ENCODE assay signal across 30 cellular contexts in genomic region chr5:98436672-98437071, GRCh38.
"Had no signal": no experiment of that assay in that cellular context is flagged by ENCODE, and none has a peak within 500 bp of the region (broad histone marks: within the 10 kb centered on the region; RNA-seq: fewer than 3 reads in every experiment).

No MANE protein-coding gene starts in this region.

- H3K4me3 ChIP-seq: adrenal gland, body of pancreas, breast epithelium had no signal

- DNase-seq: activated B cell treated with CpG ODN at 0.5 μM for 24 hours; activated CD4-positive, alpha-beta memory T cell treated with anti-CD3 and anti-CD28 coated beads for 36 hours; activated CD4-positive, alpha-beta T cell treated with anti-CD3 and anti-CD28 coated beads for 4 hours; activated CD4-positive, alpha-beta T cell treated with anti-CD3 and anti-CD28 coated beads, Interleukin-2, amount 10 ng/mL, durations not matched to agents 24 days and 14 days; activated CD4-positive, alpha-beta T cell treated with anti-CD3 and anti-CD28 coated beads, Interleukin-2, amount 50 U/mL, for 1 hour; activated CD4-positive, alpha-beta T cell treated with anti-CD3 and anti-CD28 coated beads, Interleukin-2, amount 50 U/mL, for 4 hours; activated CD4-positive, CD25-positive, alpha-beta regulatory T cell treated with anti-CD3 and anti-CD28 coated beads, Interleukin-2, amount 50 U/mL, for 72 hours; activated CD8-positive, alpha-beta memory T cell treated with anti-CD3 and anti-CD28 coated beads, Interleukin-2, amount 50 U/mL, for 4 hours; activated CD8-positive, alpha-beta T cell treated with anti-CD3 and anti-CD28 coated beads for 36 hours; activated effector memory CD4-positive, alpha-beta T cell treated with anti-CD3 and anti-CD28 coated beads, Interleukin-2, amount 50 U/mL, for 16 hours; activated gamma-delta T cell treated with Interleukin-2 at 50 U/mL for 16 hours; activated naive CD4-positive, alpha-beta T cell; activated naive CD4-positive, alpha-beta T cell treated with anti-CD3 and anti-CD28 coated beads for 36 hours; activated naive CD4-positive, alpha-beta T cell treated with anti-CD3 and anti-CD28 coated beads, Interleukin-2, amount 50 U/mL, for 16 hours; activated naive CD8-positive, alpha-beta T cell treated with anti-CD3 and anti-CD28 coated beads for 36 hours; activated T-cell treated with anti-CD3 and anti-CD28 coated beads for 4 hours; activated T-cell treated with anti-CD3 and anti-CD28 coated beads, Interleukin-2, amount 50 U/mL, for 1 hour; activated T-cell treated with anti-CD3 and anti-CD28 coated beads, Interleukin-2, amount 50 U/mL, for 4 hours; activated T-cell treated with anti-CD3 and anti-CD28 coated beads, Interleukin-2, amount 50 U/mL, for 72 hours; adrenal gland; amniotic stem cell; aorta; body of pancreas; brain microvascular endothelial cell; central memory CD4-positive, alpha-beta T cell; T-helper 17 cell; T-helper 9 cell had no signal

- H3K27me3 ChIP-seq: adrenal gland, body of pancreas, brain microvascular endothelial cell, breast epithelium had no signal

- H3K4me1 ChIP-seq: adrenal gland, body of pancreas, breast epithelium had no signal

- H3K9me3 ChIP-seq: adrenal gland, body of pancreas had no signal

- ATAC-seq: activated CD8-positive, alpha-beta T cell treated with anti-CD3 and anti-CD28 coated beads for 36 hours; activated naive CD4-positive, alpha-beta T cell treated with anti-CD3 and anti-CD28 coated beads, Interleukin-2, amount 50 U/mL, for 72 hours; activated T-cell treated with anti-CD3 and anti-CD28 coated beads, Interleukin-2, amount 50 U/mL, for 4 hours; activated T-cell treated with anti-CD3 and anti-CD28 coated beads, Interleukin-2, amount 50 U/mL, for 72 hours; activated T-helper 17 cell treated with anti-CD3 and anti-CD28 coated beads, Interleukin-2, amount 50 U/mL, for 72 hours; body of pancreas; T-helper 17 cell had no signal

- H3K36me3 ChIP-seq: adrenal gland, brain microvascular endothelial cell, breast epithelium had no signal
